Comparison of ENCODE assay signal across 21 cellular contexts in the genomic region with DNA sequence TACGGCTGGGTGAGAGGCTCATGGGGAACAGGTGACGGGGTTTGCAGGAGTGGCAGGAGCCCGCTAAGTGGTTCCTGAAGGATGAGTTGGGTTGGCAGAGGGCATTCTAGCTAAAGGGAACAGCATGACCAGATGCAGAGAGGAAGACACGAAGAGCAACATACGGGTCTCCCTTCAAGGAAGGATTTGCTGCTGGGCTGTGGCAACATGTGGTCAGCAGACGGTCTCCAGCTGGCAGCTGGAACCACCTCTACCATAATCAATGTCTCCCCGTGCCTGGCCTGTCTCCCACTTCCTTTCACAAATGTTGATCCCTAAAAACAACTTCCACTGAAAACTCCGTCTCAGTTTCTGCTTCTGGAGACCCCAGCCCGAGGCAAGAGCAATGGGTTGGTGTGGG.
"Had no signal": no experiment of that assay in that cellular context is flagged by ENCODE, and none has a peak within 500 bp of the region (broad histone marks: within the 10 kb centered on the region; RNA-seq: fewer than 3 reads in every experiment).

No MANE protein-coding gene starts in this region.

- H3K4me1 ChIP-seq: gastrocnemius medialis, sigmoid colon, testis, tibial nerve, upper lobe of right lung, vagina had no signal

- H3K36me3 ChIP-seq: gastrocnemius medialis, sigmoid colon, tibial nerve, upper lobe of right lung, vagina had no signal

- H3K9me3 ChIP-seq: gastrocnemius medialis, sigmoid colon, testis, upper lobe of right lung, vagina had no signal

- DNase-seq: dorsolateral prefrontal cortex; effector CD8-positive, alpha-beta T cell; gastrocnemius medialis; immature natural killer cell; left cardiac atrium; left ventricle myocardium superior; mesendoderm; naive B cell; nephron progenitor cell; sigmoid colon; stimulated activated CD4-positive, alpha-beta T cell treated with anti-CD3 and anti-CD28 coated beads, Interleukin-2, amount 100 ng/mL, for 24 hours; stimulated activated CD4-positive, alpha-beta T cell treated with anti-CD3 and anti-CD28 coated beads, Interleukin-4, amount 100 ng/mL, for 4 hours; stimulated activated naive B cell treated with anti-CD40 and anti-IgM and Interleukin-4, amounts not matched to agents 10 μg/mL and 1 μg/mL and 100 μg/mL, for 72 hours; stimulated activated naive CD8-positive, alpha-beta T cell treated with anti-CD3 and anti-CD28 coated beads, Interleukin-15, amount 100 ng/mL, for 72 hours; testis; upper lobe of right lung had no signal

- H3K27me3 ChIP-seq: gastrocnemius medialis, sigmoid colon, testis, vagina had no signal

- H3K27ac ChIP-seq: coronary artery, dorsolateral prefrontal cortex, gastrocnemius medialis, sigmoid colon, skin epidermis, testis, tibial nerve, upper lobe of right lung, vagina had no signal

- H3K4me3 ChIP-seq: coronary artery, dorsolateral prefrontal cortex, gastrocnemius medialis, sigmoid colon, skin epidermis, testis, tibial nerve, upper lobe of right lung, vagina had no signal

- ATAC-seq: gastrocnemius medialis; left cardiac atrium; left ventricle myocardium superior; stimulated activated naive B cell treated with anti-CD40 and anti-IgM and Interleukin-4, amounts not matched to agents 10 μg/mL and 1 μg/mL and 100 μg/mL, for 72 hours; stimulated activated naive CD8-positive, alpha-beta T cell treated with anti-CD3 and anti-CD28 coated beads, Interleukin-15, amount 100 ng/mL, for 72 hours; upper lobe of right lung had no signal

- FAIRE-seq: keratinocyte had no signal
